8 cellular contexts compared by ENCODE assay signal in genomic region chr11:65651589-65652510, GRCh38. TPM values are rescaled to one million over a fixed set of nuclear protein-coding genes. Genes with fewer than 3 reads are reported as not detected.
DNase-seq lines count a peak whose midpoint lies in the region; ATAC-seq and TF ChIP-seq lines count a peak whose summit lies in the region.

No MANE protein-coding gene starts in this region.

- POLR2A ChIA-PET in A673 (lab: Charles Lee; ENCODE audit: low non-redundant PET) = no interaction called here

- H3K36me3 Mint-ChIP-seq in T-helper 17 cell (ENCODE audit: low read depth) (peaks cover 3% of the 10 kb centered on the region), neural progenitor cell (peaks cover 21% of the 10 kb centered on the region)

- H3K36me3 ChIP-seq in A673 (ENCODE audit: insufficient read depth, low read length, poor library complexity, severe bottlenecking) (peaks cover 27% of the 10 kb centered on the region), esophagus squamous epithelium (peaks cover 21 to 76% (median 23%) of the 10 kb centered on the region in 3 donors), neural progenitor cell (no peaks in the 10 kb centered on the region)

- no peaks in the 10 kb centered on the region for H3K9me3 Mint-ChIP-seq in neural progenitor cell

- TF ChIP-seq CTCF in A673 (conservative IDR thresholded peaks at IDR 0.05; ENCODE audit: low read depth, low read length) (no peak), esophagus squamous epithelium (IDR thresholded peaks at IDR 0.05) (no peak), neural progenitor cell (IDR thresholded peaks at IDR 0.05) (no peak)

- H3K4me1 Mint-ChIP-seq in T-helper 17 cell = peaks cover 40% of the 10 kb centered on the region
- peaks cover 31% of the 10 kb centered on the region for H3K4me1 Mint-ChIP-seq in neural progenitor cell

- H3K9me3 ChIP-seq in A673 (ENCODE audit: low read depth, low read length, poor library complexity, severe bottlenecking) (no peaks in the 10 kb centered on the region), T-helper 17 cell (ENCODE audit: control insufficient read depth, low read length, poor library complexity, severe bottlenecking) (no peaks in the 10 kb centered on the region), esophagus squamous epithelium (no peaks in the 10 kb centered on the region), neural progenitor cell (ENCODE audit: low read depth) (no peaks in the 10 kb centered on the region)

- WGBS in esophagus squamous epithelium, 2 donors = 10 to 14% methylated on average over 20 to 22 of the region's 28 CpGs

- no peaks in the 10 kb centered on the region for H3K27me3 ChIP-seq in A673 (replicated peaks; ENCODE audit: insufficient read depth, low read depth, low read length, poor library complexity)
- H3K27me3 ChIP-seq in esophagus squamous epithelium = no peaks in the 10 kb centered on the region
- H3K27me3 ChIP-seq in neural progenitor cell = peaks cover 17% of the 10 kb centered on the region

- H2AFZ ChIP-seq in neural progenitor cell (replicated peaks) = no peak overlapping the region

- H3K9ac ChIP-seq in neural progenitor cell = no peak overlapping the region

- peak overlapping the region; percentile 75 for H3K4me2 ChIP-seq in neural progenitor cell

- H3K4me1 ChIP-seq in A673 (ENCODE audit: insufficient read depth, low read length, poor library complexity, severe bottlenecking) (peaks cover 11% of the 10 kb centered on the region), esophagus squamous epithelium (peaks cover 43 to 86% (median 47%) of the 10 kb centered on the region in 3 donors), neural progenitor cell (peaks cover 11% of the 10 kb centered on the region)

- H3K4me3 Mint-ChIP-seq in T-helper 17 cell = peak overlapping the region; percentile 90
- H3K4me3 Mint-ChIP-seq in neural progenitor cell = peak overlapping the region; percentile 86

- no TSS peak for BruUV-seq in A673 (replicated peaks; lab: Mats Ljungman, UMichigan)

- H3F3A ChIP-seq in neural progenitor cell (ENCODE audit: low read depth) = peaks cover 32% of the 10 kb centered on the region

- no peaks in the 10 kb centered on the region for H3K79me2 ChIP-seq in neural progenitor cell (ENCODE audit: low read depth)

- TF ChIP-seq POLR2A in esophagus squamous epithelium (IDR thresholded peaks at IDR 0.05) = peak in 2 of 4 donors; percentile 21 to 28

- H3K27ac Mint-ChIP-seq in T-helper 17 cell (peak overlapping the region; percentile 98), neural progenitor cell (peak overlapping the region; percentile 27)

- DNase-seq in A673 (ENCODE audit: low spot score) (no peak), T-helper 17 cell (no peak), esophagus squamous epithelium (lab: John Stamatoyannopoulos, UW) (no peak), neural progenitor cell (ENCODE audit: low spot score) (no peak), T1000 (lab: John Stamatoyannopoulos, UW) (no peak), RPMI8226 (no peak)

- ATAC-seq in GM19351 (IDR thresholded peaks at IDR 0.05; ENCODE audit: unreplicated experiment) = peak; percentile 20
- ATAC-seq in T-helper 17 cell = no peak
- no peak for ATAC-seq in HG03139 (IDR thresholded peaks at IDR 0.05; ENCODE audit: unreplicated experiment)

- peak overlapping the region; percentile 91 for H3K27ac ChIP-seq in A673 (ENCODE audit: low read depth, low read length, poor library complexity, severe bottlenecking)
- peak overlapping the region; percentile 91 to 97 (median 94) for H3K27ac ChIP-seq in esophagus squamous epithelium
- H3K27ac ChIP-seq in neural progenitor cell = no peak overlapping the region

- CTCF ChIA-PET in A673 (lab: Charles Lee) = no interaction called here

- peak overlapping the region; percentile 50 for H3K4me3 ChIP-seq in A673 (ENCODE audit: low read depth, low read length, poor library complexity, severe bottlenecking)
- peak overlapping the region; percentile 38 to 75 (median 54) for H3K4me3 ChIP-seq in esophagus squamous epithelium
- peak overlapping the region; percentile 48 for H3K4me3 ChIP-seq in neural progenitor cell

- intact Hi-C loops in A673 (cut with micrococcal nuclease; ENCODE audit: unreplicated experiment) = no loop called here
- intact Hi-C loops in esophagus squamous epithelium (cut with DNase I) = no loop called here

- H3K27me3 Mint-ChIP-seq in T-helper 17 cell (no peaks in the 10 kb centered on the region), neural progenitor cell (ENCODE audit: insufficient read depth, low read depth) (peaks cover 2% of the 10 kb centered on the region)

- peaks cover 19% of the 10 kb centered on the region for H4K20me1 ChIP-seq in neural progenitor cell (ENCODE audit: low read depth)

RNA-seq across cellular contexts. Expression of gene RELA, which starts 10.9 kb away (rescaled TPM):
- 92.0 and 99.3 TPM in 2 replicates for total RNA-seq in A673 (2021)
- total RNA-seq in T-helper 17 cell = 100 to 1,000 TPM; 302 to 378 TPM
- 10 to 100 TPM; 29.4 to 49.4 (median 47.5) TPM for total RNA-seq in esophagus squamous epithelium
- total RNA-seq in neural progenitor cell (ENCODE audit: low replicate concordance) = 11.0 and 14.7 TPM in 2 replicates

RNA-seq across cellular contexts. Expression of gene SIPA1, which starts 13.9 kb away (rescaled TPM):
- total RNA-seq in A673 (2021) = 30.0 and 43.2 TPM in 2 replicates
- total RNA-seq in T-helper 17 cell = 100 to 1,000 TPM; 142 to 182 TPM
- total RNA-seq in esophagus squamous epithelium = 10 to 100 TPM in 3 of 4 donors, 1 to 10 TPM in 1; 7.8 to 29.2 (median 27.5) TPM
- total RNA-seq in neural progenitor cell (ENCODE audit: low replicate concordance) = 4.7 and 16.4 TPM in 2 replicates

RNA-seq across cellular contexts. Expression of gene PCNX3, which starts 36.3 kb away (rescaled TPM):
- 63.4 and 68.0 TPM in 2 replicates for total RNA-seq in A673 (2021)
- total RNA-seq in T-helper 17 cell = 10 to 100 TPM; 56.0 to 60.5 TPM
- total RNA-seq in esophagus squamous epithelium = 10 to 100 TPM; 24.0 to 40.0 (median 30.9) TPM
- total RNA-seq in neural progenitor cell (ENCODE audit: low replicate concordance) = 6.6 and 19.3 TPM in 2 replicates

RNA-seq across cellular contexts. Expression of gene MAP3K11, which starts 37.8 kb away (rescaled TPM):
- 92.8 and 94.2 TPM in 2 replicates for total RNA-seq in A673 (2021)
- 10 to 100 TPM; 63.1 to 64.6 TPM for total RNA-seq in T-helper 17 cell
- total RNA-seq in esophagus squamous epithelium = 10 to 100 TPM; 27.5 to 33.0 (median 30.4) TPM
- 9.9 and 42.0 TPM in 2 replicates for total RNA-seq in neural progenitor cell (ENCODE audit: low replicate concordance)

RNA-seq across cellular contexts. Expression of gene KCNK7, which starts 56.2 kb away (rescaled TPM):
- total RNA-seq in A673 (2021) (1.7 and 2.3 TPM in 2 replicates), T-helper 17 cell (1 to 10 TPM; 4.7 to 5.7 TPM), esophagus squamous epithelium (10 to 100 TPM in 3 of 4 donors, 1 to 10 TPM in 1; 5.5 to 22.5 (median 15.2) TPM), neural progenitor cell (ENCODE audit: low replicate concordance) (0.34 TPM in 1 of 2 replicates, not detected in the other)
